20 cellular contexts compared by ENCODE assay signal in the genomic region with DNA sequence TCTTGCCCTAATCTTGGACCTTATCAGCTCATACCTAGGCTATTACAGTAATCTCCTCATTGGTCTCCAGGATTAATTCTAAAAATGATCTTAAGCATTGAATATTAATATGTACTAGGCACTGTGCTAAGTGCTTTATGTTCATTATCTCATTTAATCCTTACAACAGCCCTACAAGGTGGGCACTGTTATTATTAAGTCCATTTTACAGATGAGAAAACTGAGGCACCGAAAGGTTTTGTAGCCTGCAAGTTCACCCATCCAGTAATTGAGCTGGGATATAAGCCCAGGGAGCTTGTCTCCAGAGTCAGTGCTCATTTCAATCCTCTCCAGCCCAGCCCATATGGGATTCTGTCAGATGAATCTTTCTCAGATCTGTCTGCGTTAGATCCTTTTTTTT. TPM values are rescaled to one million over a fixed set of nuclear protein-coding genes. Genes with fewer than 3 reads are reported as not detected.
DNase-seq lines count a peak whose midpoint lies in the region; ATAC-seq, FAIRE-seq and TF ChIP-seq lines count a peak whose summit lies in the region.
"Had no signal": no experiment of that assay in that cellular context is flagged by ENCODE, and none has a peak within 500 bp of the region (broad histone marks: within the 10 kb centered on the region; RNA-seq: fewer than 3 reads in every experiment).

No MANE protein-coding gene starts in this region.

- 97% methylated on average over 2 of the region's 2 CpGs for WGBS in HepG2 (ENCODE audit: low lambda C conversion rate)
- WGBS in right lobe of liver (ENCODE audit: insufficient coverage, low coverage, low lambda C conversion rate, missing lambda C conversion rate): no CpG with 5 or more reads among the region's 2 CpGs
- 36% methylated on average over 1 of the region's 2 CpGs for WGBS in K562 (ENCODE audit: insufficient coverage, low coverage, missing lambda C conversion rate)

- BruUV-seq in HepG2 (replicated peaks; lab: Mats Ljungman, UMichigan) (no TSS peak), K562 (replicated peaks; lab: Mats Ljungman, UMichigan) (no TSS peak)

- no peaks in the 10 kb centered on the region for H3K9me1 ChIP-seq in K562 (ENCODE audit: control insufficient read depth, insufficient read depth, low read length)

- FAIRE-seq in HepG2 (lab: Jason Lieb, UNC): no peak
- FAIRE-seq in K562 (lab: Jason Lieb, UNC): no peak
- FAIRE-seq: A549, GM12878, GM12892, GM18507 had no signal

- no peak overlapping the region for H2AFZ ChIP-seq in HepG2 (ENCODE audit: low read length)
- H2AFZ ChIP-seq in K562 (ENCODE audit: low read depth, low read length): no peak overlapping the region

- no peak for TF ChIP-seq POLR2A in HepG2 (IDR thresholded peaks at IDR 0.05; ENCODE audit: insufficient read depth in 1 of 2, low read depth in 2 of 2, low read length in 2 of 2)
- no peak for TF ChIP-seq POLR2A in right lobe of liver (IDR thresholded peaks at IDR 0.05)
- TF ChIP-seq POLR2A in K562 (conservative IDR thresholded peaks at IDR 0.05): no peak

- H3K27ac ChIP-seq in HepG2 (ENCODE audit: extremely low read length, insufficient read depth, low read length) (peak overlapping the region; percentile 22), right lobe of liver (peak overlapping the region in 1 of 3 donors; percentile 4), K562 (ENCODE audit: extremely low read depth, low read depth, low read length) (no peak overlapping the region)
- H3K27ac ChIP-seq: 22Rv1; A549; BLaER1 treated with 17β-estradiol and CSF1 and Interleukin-3, amounts not matched to agents 10 nM and 100 nM; C4-2B had no signal

- no peak overlapping the region for H3K4me3 ChIP-seq in HepG2 (replicated peaks in 1 of 3; ENCODE audit: insufficient read depth in 1 of 3, low read depth in 2 of 3, low read length in 3 of 3)
- H3K4me3 ChIP-seq in right lobe of liver: no peak overlapping the region
- H3K4me3 ChIP-seq in K562: no peak overlapping the region
- H3K4me3 ChIP-seq: A549; BLaER1 treated with 17β-estradiol and CSF1 and Interleukin-3, amounts not matched to agents 10 nM and 100 nM; GM12878 had no signal

- DNase-seq in HepG2 (ENCODE audit: low spot score) (no peak), right lobe of liver (no peak), K562 (ENCODE audit: extremely low read depth in 1 of 4, low spot score in 3 of 4) (no peak), amniotic stem cell (lab: John Stamatoyannopoulos, UW) (no peak)
- DNase-seq: AML-193; CD4-positive, alpha-beta T cell; CD8-positive, alpha-beta T cell; DMS 273 treated with DMSO at 0.1 percent for 48 hours; DMS153; DMS79; DND-41; GDM1 had no signal

- H3K4me1 ChIP-seq in HepG2 (ENCODE audit: insufficient read depth, low read length): peaks cover 31% of the 10 kb centered on the region
- H3K4me1 ChIP-seq in right lobe of liver: peaks cover 0 to 7% (median 0%) of the 10 kb centered on the region in 4 donors
- H3K4me1 ChIP-seq in K562 (replicated peaks in 1 of 2; ENCODE audit: control insufficient read depth in 2 of 2, insufficient read depth in 2 of 2, low read length in 2 of 2): no peaks in the 10 kb centered on the region
- H3K4me1 ChIP-seq: BLaER1 treated with 17β-estradiol and CSF1 and Interleukin-3, amounts not matched to agents 10 nM and 100 nM had no signal

- TF ChIP-seq EP300 in HepG2 (IDR thresholded peaks at IDR 0.05; ENCODE audit: low read depth in 2 of 2, low read length in 2 of 2) (no peak), HepG2 (CRISPR knock-in tag; IDR thresholded peaks at IDR 0.05; ENCODE audit: borderline replicate concordance) (no peak), K562 (IDR thresholded peaks at IDR 0.05; ENCODE audit: low read length) (no peak)

- H3K9me3 ChIP-seq in HepG2 (ENCODE audit: low read length) (no peaks in the 10 kb centered on the region), right lobe of liver (no peaks in the 10 kb centered on the region), K562 (replicated peaks; ENCODE audit: control insufficient read depth, insufficient read depth, low read depth, low read length) (no peaks in the 10 kb centered on the region)
- H3K9me3 ChIP-seq: A549; BLaER1 treated with 17β-estradiol and CSF1 and Interleukin-3, amounts not matched to agents 10 nM and 100 nM had no signal

- ATAC-seq in HepG2: no peak
- ATAC-seq in right lobe of liver: no peak
- no peak for ATAC-seq in K562
- ATAC-seq in HG03457 (IDR thresholded peaks at IDR 0.05; ENCODE audit: unreplicated experiment): no peak
- ATAC-seq: A549; CD8-positive, alpha-beta T cell; GM12878 had no signal

- in situ Hi-C loops in HepG2 (cut with HindIII; ENCODE audit: extremely low pct_ligation_motif_present, low pct_unique_long_range_greater_than_20kb) (no loop called here), K562 (cut with MboI) (no loop called here)

- H3K27me3 ChIP-seq in HepG2 (ENCODE audit: control insufficient read depth in 1 of 2, insufficient read depth in 2 of 2, low read length in 2 of 2): no peaks in the 10 kb centered on the region
- H3K27me3 ChIP-seq in right lobe of liver: no peaks in the 10 kb centered on the region
- no peaks in the 10 kb centered on the region for H3K27me3 ChIP-seq in K562 (ENCODE audit: control insufficient read depth in 2 of 2, insufficient read depth in 2 of 2, low read length in 2 of 2)
- H3K27me3 ChIP-seq: BLaER1 treated with 17β-estradiol and CSF1 and Interleukin-3, amounts not matched to agents 10 nM and 100 nM had no signal

- H3K4me2 ChIP-seq in HepG2 (ENCODE audit: low read depth, low read length) (peak overlapping the region; percentile 18; the same call in 1 of the 2 replicates), K562 (ENCODE audit: insufficient read depth, low read length) (no peak overlapping the region)
- H3K4me2 ChIP-seq: A549; BLaER1 treated with 17β-estradiol and CSF1 and Interleukin-3, amounts not matched to agents 10 nM and 100 nM had no signal

- H3K9ac ChIP-seq in HepG2 (ENCODE audit: insufficient read depth, low read depth, low read length) (no peak overlapping the region), K562 (ENCODE audit: insufficient read depth in 1 of 2, low read depth in 2 of 2, low read length in 2 of 2) (no peak overlapping the region)
- H3K9ac ChIP-seq: BLaER1 treated with 17β-estradiol and CSF1 and Interleukin-3, amounts not matched to agents 10 nM and 100 nM had no signal

- TF ChIP-seq CTCF in HepG2 (CRISPR knock-in tag; IDR thresholded peaks at IDR 0.05) (no peak), right lobe of liver (IDR thresholded peaks at IDR 0.05) (no peak), K562 (IDR thresholded peaks at IDR 0.05 in 2 of 3, conservative IDR thresholded peaks at IDR 0.05 in 1 of 3; ENCODE audit: insufficient read depth in 2 of 3, low read depth in 1 of 3, low read length in 3 of 3) (no peak)

- H3K79me2 ChIP-seq in HepG2 (ENCODE audit: insufficient read depth, low read length) (no peaks in the 10 kb centered on the region), K562 (ENCODE audit: control insufficient read depth, insufficient read depth, low read length) (no peaks in the 10 kb centered on the region)

- intact Hi-C loops in HepG2 (cut with micrococcal nuclease; ENCODE audit: unreplicated experiment): loop anchor here (2.0 to 10.0 kb wide), 2 partner anchors 49 to 95 kb away; a partner anchor contains a TSS
- intact Hi-C loops in right lobe of liver (cut with DNase I): no loop called here
- intact Hi-C loops in K562 (cut with micrococcal nuclease): no loop called here

- TF ChIP-seq RAD21 in HepG2 (CRISPR knock-in tag; IDR thresholded peaks at IDR 0.05): no peak
- TF ChIP-seq RAD21 in K562 (CRISPR knock-in tag; conservative IDR thresholded peaks at IDR 0.05 in 1 of 2, IDR thresholded peaks at IDR 0.05 in 1 of 2): no peak

- H3K36me3 ChIP-seq in HepG2 (replicated peaks in 1 of 2; ENCODE audit: control insufficient read depth in 1 of 2, insufficient read depth in 2 of 2, low read length in 2 of 2) (no peaks in the 10 kb centered on the region), right lobe of liver (no peaks in the 10 kb centered on the region), K562 (ENCODE audit: control insufficient read depth, insufficient read depth, low read length) (no peaks in the 10 kb centered on the region)

- POLR2A ChIA-PET in HepG2 (lab: Yijun Ruan, JAX) (interaction anchor here (1.1 kb wide), 1 partner anchor 48 kb away, joined by 4 read pairs; a partner anchor contains a TSS), K562 (lab: Yijun Ruan, JAX) (no interaction called here)

- CTCF ChIA-PET in HepG2 (lab: Yijun Ruan, JAX; ENCODE audit: low intra/inter-chr PET ratio, low total read pairs) (no interaction called here), K562 (lab: Yijun Ruan, JAX; ENCODE audit: low intra/inter-chr PET ratio) (no interaction called here)

- H4K20me1 ChIP-seq in HepG2 (ENCODE audit: insufficient read depth, low read length) (no peaks in the 10 kb centered on the region), K562 (replicated peaks; ENCODE audit: control insufficient read depth, insufficient read depth, low read length) (peaks cover 9% of the 10 kb centered on the region; the same call in 1 of the 2 replicates)
- H4K20me1 ChIP-seq: BLaER1 treated with 17β-estradiol and CSF1 and Interleukin-3, amounts not matched to agents 10 nM and 100 nM had no signal

RNA-seq across cellular contexts. Expression of a gene that starts 20.8 kb away (rescaled TPM):
- total RNA-seq in HepG2 (2016; rRNA removed; fragmentation: Illumina TruSeq; extraction: Trizol): 13.2 and 14.1 TPM in 2 replicates
- 7.9 and 9.2 TPM in 2 replicates for total RNA-seq in HepG2 (2016; cell fraction: cytosol; rRNA removed; fragmentation: Illumina TruSeq; extraction: Trizol; ENCODE audit: low read depth)
- 12.2 and 13.4 TPM in 2 replicates for total RNA-seq in HepG2 (2016; cell fraction: insoluble cytoplasmic fraction; rRNA removed; fragmentation: Illumina TruSeq; extraction: Trizol)
- total RNA-seq in HepG2 (2016; cell fraction: membrane; rRNA removed; fragmentation: Illumina TruSeq; extraction: Trizol): 24.3 and 26.0 TPM in 2 replicates
- 6.0 and 6.9 TPM in 2 replicates for total RNA-seq in HepG2 (2016; cell fraction: nucleus; rRNA removed; fragmentation: Illumina TruSeq; extraction: Trizol)
- 5.8 and 6.4 TPM in 2 replicates for polyA plus RNA-seq in HepG2 (2011; rRNA removed)
- polyA plus RNA-seq in HepG2 (2011; cell fraction: cytosol; rRNA removed): 5.1 and 7.7 TPM in 2 replicates
- polyA plus RNA-seq in HepG2 (2011; cell fraction: nucleus; rRNA removed): 2.9 and 3.3 TPM in 2 replicates
- 7.8 TPM in 2 replicates for polyA plus RNA-seq in HepG2 (2012)
- 12.5 and 12.9 TPM in 2 replicates for polyA plus RNA-seq in HepG2 (2016; cell fraction: cytosol; fragmentation: Illumina TruSeq; extraction: Trizol; ENCODE audit: low read depth)
- polyA plus RNA-seq in HepG2 (2016; cell fraction: insoluble cytoplasmic fraction; fragmentation: Illumina TruSeq; extraction: Trizol; ENCODE audit: low read depth): 17.1 and 19.8 TPM in 2 replicates
- 23.4 and 29.4 TPM in 2 replicates for polyA plus RNA-seq in HepG2 (2016; cell fraction: membrane; fragmentation: Illumina TruSeq; extraction: Trizol; ENCODE audit: low read depth)
- polyA plus RNA-seq in HepG2 (2016; cell fraction: nucleus; fragmentation: Illumina TruSeq; extraction: Trizol; ENCODE audit: insufficient read depth, low read depth): 12.5 and 13.3 TPM in 2 replicates
- 4.5 and 7.1 TPM in 2 replicates for polyA minus RNA-seq in HepG2 (2011; rRNA and poly(A)+ RNA removed; ENCODE audit: low replicate concordance)
- polyA minus RNA-seq in HepG2 (2011; cell fraction: cytosol; rRNA and poly(A)+ RNA removed): 3.7 and 4.6 TPM in 2 replicates
- 2.4 and 3.4 TPM in 2 replicates for polyA minus RNA-seq in HepG2 (2011; cell fraction: nucleus; rRNA and poly(A)+ RNA removed)
- total RNA-seq in right lobe of liver: 10 to 100 TPM in 2 of 6 experiments, 1 to 10 TPM in 4; 6.4 to 21.5 (median 7.5) TPM
- 2.7 and 4.8 TPM in 2 replicates for total RNA-seq in K562 (2011; cell fraction: chromatin; rRNA removed; ENCODE audit: low replicate concordance)
- 1.8 and 2.2 TPM in 2 replicates for total RNA-seq in K562 (2011; cell fraction: nucleolus; rRNA removed)
- 3.0 and 3.7 TPM in 2 replicates for total RNA-seq in K562 (2011; cell fraction: nucleoplasm; rRNA removed)
- total RNA-seq in K562 (2014; rRNA removed): 4.0 and 5.4 TPM in 2 replicates
- 5.1 and 5.7 TPM in 2 replicates for total RNA-seq in K562 (2014; rRNA removed; fragmentation: Illumina TruSeq; extraction: Trizol)
- total RNA-seq in K562 (2015; rRNA removed; fragmentation: Illumina TruSeq; extraction: Trizol): 4.4 and 5.0 TPM in 2 replicates
- total RNA-seq in K562 (2021): 4.8 and 5.8 TPM in 2 replicates
- polyA plus RNA-seq in K562 (2011; rRNA removed): 3.2 and 3.6 TPM in 2 replicates
- 3.0 and 3.3 TPM in 2 replicates for polyA plus RNA-seq in K562 (2011; cell fraction: cytosol; rRNA removed)
- 2.2 and 2.3 TPM in 2 replicates for polyA plus RNA-seq in K562 (2011; cell fraction: nucleus; rRNA removed)
- polyA plus RNA-seq in K562 (2012): 6.8 and 11.2 TPM in 2 replicates
- polyA plus RNA-seq in K562 (2014; fragmentation: Illumina TruSeq; extraction: Trizol): 6.6 and 8.4 TPM in 2 replicates
- 1 to 10 TPM; 1.3 to 2.2 TPM for polyA plus RNA-seq in K562 (2014; fragmentation: Nextera tagmentation; extraction: Ambion mirVana)
- polyA plus RNA-seq in K562 (2014; rRNA removed): 2.9 and 4.1 TPM in 2 replicates
- polyA minus RNA-seq in K562 (2011; rRNA and poly(A)+ RNA removed): 1.8 and 1.9 TPM in 2 replicates
- 1.4 and 1.6 TPM in 2 replicates for polyA minus RNA-seq in K562 (2011; cell fraction: cytosol; rRNA and poly(A)+ RNA removed)
- 1.2 and 1.3 TPM in 2 replicates for polyA minus RNA-seq in K562 (2011; cell fraction: nucleus; rRNA and poly(A)+ RNA removed)

RNA-seq across cellular contexts. Expression of a gene that starts 48.3 kb away (rescaled TPM):
- total RNA-seq in HepG2 (2016; rRNA removed; fragmentation: Illumina TruSeq; extraction: Trizol): 300 and 472 TPM in 2 replicates
- total RNA-seq in HepG2 (2016; cell fraction: cytosol; rRNA removed; fragmentation: Illumina TruSeq; extraction: Trizol; ENCODE audit: low read depth): 168 and 187 TPM in 2 replicates
- 312 and 459 TPM in 2 replicates for total RNA-seq in HepG2 (2016; cell fraction: insoluble cytoplasmic fraction; rRNA removed; fragmentation: Illumina TruSeq; extraction: Trizol)
- 296 and 308 TPM in 2 replicates for total RNA-seq in HepG2 (2016; cell fraction: membrane; rRNA removed; fragmentation: Illumina TruSeq; extraction: Trizol)
- total RNA-seq in HepG2 (2016; cell fraction: nucleus; rRNA removed; fragmentation: Illumina TruSeq; extraction: Trizol): 148 TPM in 2 replicates
- 356 and 402 TPM in 2 replicates for polyA plus RNA-seq in HepG2 (2011; rRNA removed)
- 679 and 773 TPM in 2 replicates for polyA plus RNA-seq in HepG2 (2011; cell fraction: cytosol; rRNA removed)
- 192 and 211 TPM in 2 replicates for polyA plus RNA-seq in HepG2 (2011; cell fraction: nucleus; rRNA removed)
- 586 and 628 TPM in 2 replicates for polyA plus RNA-seq in HepG2 (2012)
- 295 and 308 TPM in 2 replicates for polyA plus RNA-seq in HepG2 (2016; cell fraction: cytosol; fragmentation: Illumina TruSeq; extraction: Trizol; ENCODE audit: low read depth)
- polyA plus RNA-seq in HepG2 (2016; cell fraction: insoluble cytoplasmic fraction; fragmentation: Illumina TruSeq; extraction: Trizol; ENCODE audit: low read depth): 691 and 717 TPM in 2 replicates
- 394 and 413 TPM in 2 replicates for polyA plus RNA-seq in HepG2 (2016; cell fraction: membrane; fragmentation: Illumina TruSeq; extraction: Trizol; ENCODE audit: low read depth)
- 277 and 278 TPM in 2 replicates for polyA plus RNA-seq in HepG2 (2016; cell fraction: nucleus; fragmentation: Illumina TruSeq; extraction: Trizol; ENCODE audit: insufficient read depth, low read depth)
- 640 and 785 TPM in 2 replicates for polyA minus RNA-seq in HepG2 (2011; rRNA and poly(A)+ RNA removed; ENCODE audit: low replicate concordance)
- polyA minus RNA-seq in HepG2 (2011; cell fraction: cytosol; rRNA and poly(A)+ RNA removed): 273 and 289 TPM in 2 replicates
- 64.6 and 78.3 TPM in 2 replicates for polyA minus RNA-seq in HepG2 (2011; cell fraction: nucleus; rRNA and poly(A)+ RNA removed)
- total RNA-seq in right lobe of liver: 100 to 1,000 TPM; 168 to 296 (median 223) TPM
- 103 and 142 TPM in 2 replicates for total RNA-seq in K562 (2011; cell fraction: chromatin; rRNA removed; ENCODE audit: low replicate concordance)
- 130 and 151 TPM in 2 replicates for total RNA-seq in K562 (2011; cell fraction: nucleolus; rRNA removed)
- 173 and 218 TPM in 2 replicates for total RNA-seq in K562 (2011; cell fraction: nucleoplasm; rRNA removed)
- total RNA-seq in K562 (2014; rRNA removed): 460 and 470 TPM in 2 replicates
- 493 and 498 TPM in 2 replicates for total RNA-seq in K562 (2014; rRNA removed; fragmentation: Illumina TruSeq; extraction: Trizol)
- 478 and 489 TPM in 2 replicates for total RNA-seq in K562 (2015; rRNA removed; fragmentation: Illumina TruSeq; extraction: Trizol)
- 762 and 796 TPM in 2 replicates for total RNA-seq in K562 (2021)
- 499 and 591 TPM in 2 replicates for polyA plus RNA-seq in K562 (2011; rRNA removed)
- polyA plus RNA-seq in K562 (2011; cell fraction: cytosol; rRNA removed): 1,022 and 1,125 TPM in 2 replicates
- polyA plus RNA-seq in K562 (2011; cell fraction: nucleus; rRNA removed): 386 and 505 TPM in 2 replicates
- polyA plus RNA-seq in K562 (2012): 1,005 and 1,059 TPM in 2 replicates
- polyA plus RNA-seq in K562 (2014; fragmentation: Illumina TruSeq; extraction: Trizol): 649 and 665 TPM in 2 replicates
- polyA plus RNA-seq in K562 (2014; fragmentation: Nextera tagmentation; extraction: Ambion mirVana): 1,000 to 10,000 TPM; 3,491 to 5,247 TPM
- polyA plus RNA-seq in K562 (2014; rRNA removed): 596 and 629 TPM in 2 replicates
- polyA minus RNA-seq in K562 (2011; rRNA and poly(A)+ RNA removed): 714 and 717 TPM in 2 replicates
- polyA minus RNA-seq in K562 (2011; cell fraction: cytosol; rRNA and poly(A)+ RNA removed): 498 and 579 TPM in 2 replicates
- polyA minus RNA-seq in K562 (2011; cell fraction: nucleus; rRNA and poly(A)+ RNA removed): 44.0 and 102 TPM in 2 replicates
